Comparison of ENCODE assay signal across 8 cellular contexts in genomic region chr3:194769020-194769643, GRCh38.
DNase-seq lines count a peak whose midpoint lies in the region; ATAC-seq, FAIRE-seq and TF ChIP-seq lines count a peak whose summit lies in the region.

No MANE protein-coding gene starts in this region.

- H3K9ac ChIP-seq in kidney (ENCODE audit: low read length in 2 of 2): peak overlapping the region in 1 of 2 donors; percentile 66

- H3K36me3 ChIP-seq in ACC112 (ENCODE audit: insufficient read depth, low read length) (no peaks in the 10 kb centered on the region), kidney (ENCODE audit: control insufficient read depth in 1 of 2, insufficient read depth in 2 of 2, low read length in 2 of 2) (no peaks in the 10 kb centered on the region)

- H3K27ac ChIP-seq in ACC112 (ENCODE audit: low read depth, low read length): no peak overlapping the region
- peak overlapping the region in 1 of 2 donors; percentile 1 for H3K27ac ChIP-seq in kidney (ENCODE audit: low read depth in 2 of 2, low read length in 2 of 2)

- TF ChIP-seq CTCF in kidney (IDR thresholded peaks at IDR 0.05; ENCODE audit: borderline replicate concordance, extremely low read depth, insufficient read depth): no peak

- H3K27me3 ChIP-seq in ACC112 (ENCODE audit: insufficient read depth, low read length): no peaks in the 10 kb centered on the region; the same call in 1 of the 2 replicates

- no peaks in the 10 kb centered on the region for H3K9me3 ChIP-seq in kidney (ENCODE audit: control insufficient read depth in 1 of 2, low read length in 2 of 2)

- H3K4me1 ChIP-seq in ACC112 (ENCODE audit: control insufficient read depth, insufficient read depth, low read length, unreplicated experiment) (peaks cover 15% of the 10 kb centered on the region), kidney (ENCODE audit: control insufficient read depth in 1 of 2, insufficient read depth in 1 of 2, low read depth in 1 of 2, low read length in 2 of 2) (peaks cover 6 to 8% of the 10 kb centered on the region in 2 donors)

- H3K4me3 ChIP-seq in ACC112 (ENCODE audit: low read depth, low read length) (peak overlapping the region; percentile 67), kidney (ENCODE audit: low read length in 2 of 2) (peak overlapping the region; percentile 66 to 79)

- peak; percentile 99 for FAIRE-seq in kidney (lab: Jason Lieb, UNC)

- intact Hi-C loops in kidney (cut with DNase I): no loop called here

- H3K79me2 ChIP-seq in ACC112 (ENCODE audit: control insufficient read depth, insufficient read depth, low read length, unreplicated experiment): no peaks in the 10 kb centered on the region

- DNase-seq in NCI-H2227 treated with DMSO at 0.1 percent for 48 hours (lab: John Stamatoyannopoulos, UW) (peak; percentile 97), cerebellum (ENCODE audit: low spot score) (peak; percentile 54), kidney (peak; percentile 95)
- DNase-seq in activated CD4-positive, CD25-positive, alpha-beta regulatory T cell treated with anti-CD3 and anti-CD28 coated beads, Interleukin-2, amount 50 U/mL, for 16 hours (ENCODE audit: low read depth, low spot score): peak; percentile 82
- peak; percentile 96 for DNase-seq in stimulated activated CD4-positive, alpha-beta T cell treated with anti-CD3 and anti-CD28 coated beads, Interleukin-15, amount 100 ng/mL, for 24 hours

- ATAC-seq in GM18870 (IDR thresholded peaks at IDR 0.05; ENCODE audit: unreplicated experiment) (peak; percentile 94), HG03108 (IDR thresholded peaks at IDR 0.05; ENCODE audit: unreplicated experiment) (peak; percentile 96)

- peak overlapping the region; percentile 80 for H2AFZ ChIP-seq in ACC112 (ENCODE audit: low read length, unreplicated experiment)
